In the genomic region with DNA sequence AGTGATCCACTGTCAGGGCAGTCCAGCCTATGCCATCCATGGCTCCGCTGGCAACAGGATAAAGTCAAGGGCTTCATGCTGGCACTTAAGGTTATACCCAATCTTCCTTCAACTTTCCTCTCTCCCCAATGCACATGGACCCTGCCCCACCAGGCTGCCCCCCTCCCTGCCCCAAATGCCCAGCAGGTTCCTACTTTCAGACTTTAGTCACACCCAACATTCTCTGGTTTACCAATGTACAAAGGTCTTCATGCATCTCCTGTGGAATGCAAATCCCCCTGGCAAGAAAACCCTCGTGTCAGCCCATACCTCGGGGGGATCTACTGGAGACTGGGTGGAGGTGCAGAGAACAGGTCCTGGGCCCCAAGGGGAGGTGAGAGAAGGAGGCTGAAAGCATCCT, we compare ENCODE assay signal across 18 cellular contexts. TPM values are rescaled to one million over a fixed set of nuclear protein-coding genes. Genes with fewer than 3 reads are reported as not detected.
DNase-seq lines count a peak whose midpoint lies in the region; FAIRE-seq and TF ChIP-seq lines count a peak whose summit lies in the region.
"Had no signal": no experiment of that assay in that cellular context is flagged by ENCODE, and none has a peak within 500 bp of the region (broad histone marks: within the 10 kb centered on the region; RNA-seq: fewer than 3 reads in every experiment).

No MANE protein-coding gene starts in this region.

- no peak for FAIRE-seq in GM19239 (lab: Jason Lieb, UNC)
- FAIRE-seq: GM18507, kidney had no signal

- H3K36me3 ChIP-seq in brain microvascular endothelial cell (replicated peaks): no peaks in the 10 kb centered on the region
- no peaks in the 10 kb centered on the region for H3K36me3 ChIP-seq in mesenchymal stem cell (ENCODE audit: control insufficient read depth in 1 of 2, insufficient read depth in 2 of 2, low read depth in 1 of 2, low read length in 2 of 2)
- no peaks in the 10 kb centered on the region for H3K36me3 ChIP-seq in CD4-positive, alpha-beta memory T cell (ENCODE audit: insufficient read depth, low read length)

- H2BK12ac ChIP-seq in mesenchymal stem cell (ENCODE audit: low read length in 2 of 2): peak overlapping the region; percentile 44 to 99

- no peaks in the 10 kb centered on the region for H3K27me3 ChIP-seq in brain microvascular endothelial cell (replicated peaks)
- H3K27me3 ChIP-seq in mesenchymal stem cell (ENCODE audit: control insufficient read depth in 1 of 2, insufficient read depth in 1 of 2, low read length in 2 of 2): no peaks in the 10 kb centered on the region
- no peaks in the 10 kb centered on the region for H3K27me3 ChIP-seq in CD4-positive, alpha-beta memory T cell (ENCODE audit: insufficient read depth, low read length)

- no peak overlapping the region for H3K27ac Mint-ChIP-seq in CD14-positive monocyte
- H3K27ac Mint-ChIP-seq in CD4-positive, alpha-beta memory T cell: no peak overlapping the region
- H3K27ac Mint-ChIP-seq: activated CD4-positive, alpha-beta T cell treated with anti-CD3 and anti-CD28 coated beads for 36 hours; nephron progenitor cell; stimulated activated naive CD8-positive, alpha-beta T cell treated with anti-CD3 and anti-CD28 coated beads, Interleukin-15, Interleukin-2, amounts not matched to agents 100 ng/mL and 50 ng/mL, for 24 hours had no signal

- H3K79me1 ChIP-seq in mesenchymal stem cell (replicated peaks; ENCODE audit: low read length, poor library complexity, severe bottlenecking): no peaks in the 10 kb centered on the region

- H3K4me3 ChIP-seq in brain microvascular endothelial cell (ENCODE audit: low read depth, low read length) (no peak overlapping the region), mesenchymal stem cell (ENCODE audit: insufficient read depth in 1 of 2, low read depth in 1 of 2, low read length in 2 of 2) (no peak overlapping the region), skin epidermis (no peak overlapping the region)
- H3K4me3 ChIP-seq in CD4-positive, alpha-beta memory T cell (ENCODE audit: low read length in 2 of 2): no peak overlapping the region

- peak overlapping the region; percentile 34 to 93 for H3K18ac ChIP-seq in mesenchymal stem cell (ENCODE audit: low read depth in 1 of 2, low read length in 2 of 2)

- DNase-seq in CD14-positive monocyte (ENCODE audit: low spot score): peak; percentile 20
- no peak for DNase-seq in brain microvascular endothelial cell
- no peak for DNase-seq in mesenchymal stem cell
- no peak for DNase-seq in GM19239 (ENCODE audit: insufficient read length, low spot score)
- no peak for DNase-seq in putamen (ENCODE audit: low spot score)
- DNase-seq in CD4-positive, alpha-beta memory T cell: no peak
- no peak for DNase-seq in T1000 (lab: John Stamatoyannopoulos, UW)
- DNase-seq: activated CD4-positive, alpha-beta T cell treated with anti-CD3 and anti-CD28 coated beads for 36 hours; activated naive CD4-positive, alpha-beta T cell treated with Interleukin-2 at 50 U/mL for 16 hours; DMS153; NCI-H1417; NCI-H2227 treated with DMSO at 0.1 percent for 48 hours; nephron progenitor cell; SHP77 treated with DMSO at 0.1 percent for 48 hours had no signal

- TF ChIP-seq CTCF in CD14-positive monocyte (IDR thresholded peaks at IDR 0.05): no peak
- TF ChIP-seq CTCF in brain microvascular endothelial cell (IDR thresholded peaks at IDR 0.05; ENCODE audit: low read depth, low read length, missing control alignments): no peak

- no peak overlapping the region for H2AFZ ChIP-seq in mesenchymal stem cell (ENCODE audit: low read depth, low read length)

- WGBS in mesenchymal stem cell: 87% methylated on average over 3 of the region's 3 CpGs

- H3K4me3 Mint-ChIP-seq in CD14-positive monocyte: no peak overlapping the region
- no peak overlapping the region for H3K4me3 Mint-ChIP-seq in CD4-positive, alpha-beta memory T cell
- H3K4me3 Mint-ChIP-seq: activated CD4-positive, alpha-beta T cell treated with anti-CD3 and anti-CD28 coated beads for 36 hours; nephron progenitor cell; stimulated activated naive CD8-positive, alpha-beta T cell treated with anti-CD3 and anti-CD28 coated beads, Interleukin-15, Interleukin-2, amounts not matched to agents 100 ng/mL and 50 ng/mL, for 24 hours had no signal

- H2BK15ac ChIP-seq in mesenchymal stem cell (ENCODE audit: low read depth, poor library complexity, severe bottlenecking): peak overlapping the region; percentile 98

- peak overlapping the region; percentile 8 for H4K91ac ChIP-seq in mesenchymal stem cell (ENCODE audit: low read length)

- H2BK5ac ChIP-seq in mesenchymal stem cell (ENCODE audit: low read depth, low read length, poor library complexity, severe bottlenecking): peak overlapping the region; percentile 12

- in situ Hi-C loops in brain microvascular endothelial cell (cut with HindIII; ENCODE audit: low pct_ligation_motif_present, low sequenced_read_pairs): no loop called here

- H3K14ac ChIP-seq in mesenchymal stem cell (ENCODE audit: low read length in 2 of 2): peak overlapping the region in 1 of 2 experiments; percentile 82

- H3K4ac ChIP-seq in mesenchymal stem cell (ENCODE audit: low read depth in 1 of 2, low read length in 2 of 2): peak overlapping the region; percentile 46 to 95

- intact Hi-C loops in CD14-positive monocyte (cut with micrococcal nuclease): no loop called here
- intact Hi-C loops in CD4-positive, alpha-beta memory T cell (cut with micrococcal nuclease): no loop called here

- H3K27ac ChIP-seq in brain microvascular endothelial cell (peak overlapping the region; percentile 95), mesenchymal stem cell (ENCODE audit: low read length, poor library complexity, severe bottlenecking) (peak overlapping the region; percentile 81), skin epidermis (peak overlapping the region in 18 of 21 experiments; percentile 6 to 87 (median 62))
- no peak overlapping the region for H3K27ac ChIP-seq in CD4-positive, alpha-beta memory T cell (ENCODE audit: low read depth, low read length)

- H3K4me1 Mint-ChIP-seq in CD14-positive monocyte: no peaks in the 10 kb centered on the region
- no peaks in the 10 kb centered on the region for H3K4me1 Mint-ChIP-seq in CD4-positive, alpha-beta memory T cell
- H3K4me1 Mint-ChIP-seq: activated CD4-positive, alpha-beta T cell treated with anti-CD3 and anti-CD28 coated beads for 36 hours; nephron progenitor cell had no signal

- POLR2A ChIA-PET in CD4-positive, alpha-beta memory T cell (lab: Charles Lee; ENCODE audit: partially characterized antibody): no interaction called here

- H4K8ac ChIP-seq in mesenchymal stem cell (ENCODE audit: low read length): peak overlapping the region; percentile 45

- H3K4me2 ChIP-seq in mesenchymal stem cell (ENCODE audit: low read length, poor library complexity, severe bottlenecking): no peak overlapping the region

- no peaks in the 10 kb centered on the region for H3K9me3 ChIP-seq in mesenchymal stem cell (ENCODE audit: control insufficient read depth, low read length)
- no peaks in the 10 kb centered on the region for H3K9me3 ChIP-seq in CD4-positive, alpha-beta memory T cell (ENCODE audit: control insufficient read depth in 1 of 2, low read length in 2 of 2)

- H3K9me3 Mint-ChIP-seq in CD14-positive monocyte: peaks cover 0 to 5% (median 3%) of the 10 kb centered on the region in 7 donors
- H3K9me3 Mint-ChIP-seq in CD4-positive, alpha-beta memory T cell: no peaks in the 10 kb centered on the region
- H3K9me3 Mint-ChIP-seq: stimulated activated naive CD8-positive, alpha-beta T cell treated with anti-CD3 and anti-CD28 coated beads, Interleukin-15, Interleukin-2, amounts not matched to agents 100 ng/mL and 50 ng/mL, for 24 hours had no signal

- peak overlapping the region; percentile 75 for H3K9ac ChIP-seq in mesenchymal stem cell (ENCODE audit: low read length)

- H3K27me3 Mint-ChIP-seq in CD14-positive monocyte (ENCODE audit: low read depth in 3 of 3): peaks cover 0 to 6% (median 3%) of the 10 kb centered on the region in 3 donors
- peaks cover 6 to 12% of the 10 kb centered on the region in 2 donors for H3K27me3 Mint-ChIP-seq in CD4-positive, alpha-beta memory T cell
- H3K27me3 Mint-ChIP-seq: activated CD4-positive, alpha-beta T cell treated with anti-CD3 and anti-CD28 coated beads for 36 hours; stimulated activated naive CD8-positive, alpha-beta T cell treated with anti-CD3 and anti-CD28 coated beads, Interleukin-15, Interleukin-2, amounts not matched to agents 100 ng/mL and 50 ng/mL, for 24 hours had no signal

- H3K4me1 ChIP-seq in mesenchymal stem cell (ENCODE audit: control insufficient read depth, insufficient read depth, low read depth, low read length): peaks cover 27% of the 10 kb centered on the region
- no peaks in the 10 kb centered on the region for H3K4me1 ChIP-seq in CD4-positive, alpha-beta memory T cell (ENCODE audit: insufficient read depth, low read length)

- H2AK5ac ChIP-seq in mesenchymal stem cell (ENCODE audit: low read length, severe bottlenecking): peak overlapping the region; percentile 61

- H3K23ac ChIP-seq in mesenchymal stem cell (ENCODE audit: low read length in 2 of 2): no peak overlapping the region

- H3K36me3 Mint-ChIP-seq in CD14-positive monocyte: no peaks in the 10 kb centered on the region
- H3K36me3 Mint-ChIP-seq in CD4-positive, alpha-beta memory T cell: no peaks in the 10 kb centered on the region

- peak overlapping the region; percentile 0 for H2BK120ac ChIP-seq in mesenchymal stem cell (ENCODE audit: low read depth, low read length)

- CTCF ChIA-PET in CD4-positive, alpha-beta memory T cell (lab: Charles Lee; ENCODE audit: partially characterized antibody): no interaction called here

RNA-seq across cellular contexts. Expression of a gene that starts 59.3 kb away (rescaled TPM):
- polyA plus RNA-seq in CD14-positive monocyte: 10 to 100 TPM; 33.6 to 38.5 TPM
- polyA plus RNA-seq in mesenchymal stem cell (2013, experiment 1 of 2): 212 TPM
- 217 TPM for polyA plus RNA-seq in mesenchymal stem cell (2013, experiment 2 of 2)
- total RNA-seq in CD4-positive, alpha-beta memory T cell: 10 to 100 TPM; 39.1 to 43.8 TPM
- polyA plus RNA-seq in CD4-positive, alpha-beta memory T cell: 10 to 100 TPM; 25.1 to 29.2 TPM
